In genomic region chr2:68287580-68288441, GRCh38 we compare ENCODE assay signal across 9 cellular contexts. TPM values are rescaled to one million over a fixed set of nuclear protein-coding genes. Genes with fewer than 3 reads are reported as not detected.
DNase-seq lines count a peak whose midpoint lies in the region; ATAC-seq and TF ChIP-seq lines count a peak whose summit lies in the region.
"Had no signal": no experiment of that assay in that cellular context is flagged by ENCODE, and none has a peak within 500 bp of the region (broad histone marks: within the 10 kb centered on the region; RNA-seq: fewer than 3 reads in every experiment).

No MANE protein-coding gene starts in this region.

- peak overlapping the region; percentile 24 to 93 (median 74) for H3K27ac ChIP-seq in dorsolateral prefrontal cortex
- H3K27ac ChIP-seq in upper lobe of left lung: peak overlapping the region in 1 of 4 donors; percentile 63
- H3K27ac ChIP-seq in Peyer's patch: no peak overlapping the region

- H3K36me3 Mint-ChIP-seq in memory B cell: no peaks in the 10 kb centered on the region

- H3K4me1 Mint-ChIP-seq in memory B cell: peaks cover 6% of the 10 kb centered on the region

- H3K9me3 ChIP-seq in upper lobe of left lung: no peaks in the 10 kb centered on the region
- no peaks in the 10 kb centered on the region for H3K9me3 ChIP-seq in Peyer's patch

- TF ChIP-seq CTCF in dorsolateral prefrontal cortex (IDR thresholded peaks at IDR 0.05 in 54 of 56, conservative IDR thresholded peaks at IDR 0.05 in 2 of 56; ENCODE audit: low read depth in 1 of 56, partially characterized antibody in 56 of 56): no peak
- TF ChIP-seq CTCF in upper lobe of left lung (IDR thresholded peaks at IDR 0.05): no peak
- no peak for TF ChIP-seq CTCF in Peyer's patch (IDR thresholded peaks at IDR 0.05)

- no peaks in the 10 kb centered on the region for H3K9me3 Mint-ChIP-seq in memory B cell

- TF ChIP-seq EP300 in upper lobe of left lung (IDR thresholded peaks at IDR 0.05): no peak

- DNase-seq in NCI-H2227 (lab: John Stamatoyannopoulos, UW; ENCODE audit: unreplicated experiment): peak; percentile 7
- DNase-seq in NCI-H2227 treated with DMSO at 0.1 percent for 48 hours (lab: John Stamatoyannopoulos, UW): no peak
- DNase-seq in dorsolateral prefrontal cortex: peak in 2 of 10 donors; percentile 46 to 52
- no peak for DNase-seq in memory B cell (ENCODE audit: low spot score in 2 of 2)
- DNase-seq in upper lobe of left lung: peak; percentile 27 to 66
- no peak for DNase-seq in Peyer's patch
- DNase-seq: NCI-H69 had no signal

- peaks cover 5 to 28% (median 16%) of the 10 kb centered on the region in 4 donors for H3K4me1 ChIP-seq in upper lobe of left lung
- no peaks in the 10 kb centered on the region for H3K4me1 ChIP-seq in Peyer's patch

- no peak overlapping the region for H3K27ac Mint-ChIP-seq in memory B cell

- intact Hi-C loops in dorsolateral prefrontal cortex (cut with DNase I): loop anchor here (5.0 to 10.0 kb wide), 2 partner anchors 36 to 93 kb away; partner anchors contain the start of gene PPP3R1 (in 1 of the 2)

- H3K4me3 ChIP-seq in dorsolateral prefrontal cortex: peak overlapping the region in 2 of 59 donors; percentile 2 to 16
- H3K4me3 ChIP-seq in upper lobe of left lung: no peak overlapping the region
- no peak overlapping the region for H3K4me3 ChIP-seq in Peyer's patch

- TF ChIP-seq POLR2A in upper lobe of left lung (IDR thresholded peaks at IDR 0.05): no peak
- no peak for TF ChIP-seq POLR2A in Peyer's patch (IDR thresholded peaks at IDR 0.05)

- H3K27me3 ChIP-seq in dorsolateral prefrontal cortex (no peaks in the 10 kb centered on the region), upper lobe of left lung (no peaks in the 10 kb centered on the region), Peyer's patch (no peaks in the 10 kb centered on the region)

- no peak overlapping the region for H3K4me3 Mint-ChIP-seq in memory B cell

- no peaks in the 10 kb centered on the region for H3K36me3 ChIP-seq in upper lobe of left lung
- no peaks in the 10 kb centered on the region for H3K36me3 ChIP-seq in Peyer's patch

- H3K27me3 Mint-ChIP-seq in memory B cell: peaks cover 2% of the 10 kb centered on the region

- ATAC-seq in memory B cell (ENCODE audit: low read depth) (peak; percentile 43), upper lobe of left lung (ENCODE audit: low FRiP score in 2 of 2) (peak; percentile 53 to 85), HG02981 (IDR thresholded peaks at IDR 0.05; ENCODE audit: unreplicated experiment) (no peak), GM21529 (IDR thresholded peaks at IDR 0.05; ENCODE audit: unreplicated experiment) (no peak)

- WGBS in upper lobe of left lung, 2 donors: 31 to 32% methylated on average over 10 of the region's 10 CpGs

RNA-seq across cellular contexts. Expression of gene CNRIP1, which starts 31.9 kb away (rescaled TPM):
- total RNA-seq in dorsolateral prefrontal cortex: 100 to 1,000 TPM in 55 of 120 experiments, 10 to 100 TPM in 65; 48.6 to 133 (median 99.0) TPM
- total RNA-seq in upper lobe of left lung: 10 to 100 TPM in 4 of 6 donors, 1 to 10 TPM in 2; 6.3 to 26.4 (median 10.8) TPM
- 10 to 100 TPM in 1 of 4 donors, 1 to 10 TPM in 3; 2.1 to 21.5 (median 4.8) TPM for total RNA-seq in Peyer's patch

RNA-seq across cellular contexts. Expression of gene PPP3R1, which starts 35.5 kb away (rescaled TPM):
- total RNA-seq in dorsolateral prefrontal cortex: 100 to 1,000 TPM; 127 to 464 (median 336) TPM
- total RNA-seq in upper lobe of left lung: 10 to 100 TPM; 14.7 to 56.6 (median 45.4) TPM
- 10 to 100 TPM; 18.5 to 33.8 (median 25.4) TPM for total RNA-seq in Peyer's patch

Comparison
In these comparisons a context has a peak if more than half of its experiments do, and no peak if none do; other contexts are left out.
1. DNase-seq: peak in NCI-H2227 (single experiment) and upper lobe of left lung (2 of 2); none in NCI-H2227 treated with DMSO at 0.1 percent for 48 hours (single experiment), memory B cell (0 of 2) and Peyer's patch (0 of 3).
2. H3K27ac ChIP-seq: peak in dorsolateral prefrontal cortex (59 of 59); none in Peyer's patch (0 of 4).
3. ATAC-seq: peak in memory B cell (single experiment) and upper lobe of left lung (2 of 2); none in HG02981 (single experiment) and GM21529 (single experiment).